In the genomic region with DNA sequence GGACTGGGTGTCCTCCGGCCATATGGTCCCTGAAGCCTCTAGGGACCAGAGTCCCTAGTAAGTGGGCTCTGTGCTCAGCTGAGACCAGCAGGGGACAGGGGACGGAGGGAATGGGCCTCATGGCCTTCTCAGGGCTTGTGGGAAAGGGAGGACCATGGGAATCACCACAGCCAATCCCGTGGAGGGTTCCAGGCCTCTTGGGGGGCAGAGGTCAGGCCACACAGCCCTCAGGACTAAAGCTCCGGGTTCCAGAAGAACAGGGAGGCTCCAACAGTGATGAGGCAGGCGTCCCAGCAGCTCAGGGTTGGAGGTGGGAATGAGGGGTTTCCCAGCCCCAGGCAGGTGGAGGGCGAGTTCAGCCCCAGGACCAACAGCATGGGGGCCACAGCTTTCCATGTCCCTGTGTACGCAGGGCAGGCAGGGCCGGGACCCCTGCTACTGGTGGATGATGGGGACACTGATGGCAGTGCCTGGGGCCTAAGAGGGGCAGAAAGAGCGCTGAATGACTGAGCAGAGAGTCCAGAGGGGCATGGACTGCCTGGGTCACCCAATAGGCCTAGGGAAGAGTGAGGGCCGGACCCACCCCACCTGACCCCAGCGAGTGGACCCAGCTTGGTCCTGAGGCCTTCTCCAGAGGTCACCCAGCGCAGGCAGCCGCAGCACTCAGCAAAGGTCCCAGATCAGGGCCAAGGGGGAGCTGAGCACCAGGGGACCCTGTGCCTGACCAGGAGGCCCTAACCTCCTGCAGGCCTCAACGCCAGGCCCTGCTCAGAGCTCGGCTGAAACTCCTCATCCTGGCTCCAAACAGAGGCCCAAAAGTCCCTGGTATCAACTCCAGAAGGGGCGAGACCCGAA, we compare ENCODE assay signal across 15 cellular contexts. TPM values are rescaled to one million over a fixed set of nuclear protein-coding genes. Genes with fewer than 3 reads are reported as not detected.
DNase-seq lines count a peak whose midpoint lies in the region; ATAC-seq and TF ChIP-seq lines count a peak whose summit lies in the region.
"Had no signal": no experiment of that assay in that cellular context is flagged by ENCODE, and none has a peak within 500 bp of the region (broad histone marks: within the 10 kb centered on the region; RNA-seq: fewer than 3 reads in every experiment).

No MANE protein-coding gene starts in this region.

- no peak overlapping the region for H3K27ac Mint-ChIP-seq in neural progenitor cell
- H3K27ac Mint-ChIP-seq: activated B cell treated with CpG ODN at 0.5 μM for 24 hours; activated naive CD8-positive, alpha-beta T cell treated with anti-CD3 and anti-CD28 coated beads, Interleukin-2, amount 10 ng/mL, durations not matched to agents 7 days and 5 days; CD4-positive, alpha-beta memory T cell had no signal

- no peak overlapping the region for H3K4me3 Mint-ChIP-seq in neural progenitor cell
- H3K4me3 Mint-ChIP-seq: activated B cell treated with CpG ODN at 0.5 μM for 24 hours; activated naive CD8-positive, alpha-beta T cell treated with anti-CD3 and anti-CD28 coated beads, Interleukin-2, amount 10 ng/mL, durations not matched to agents 7 days and 5 days; CD4-positive, alpha-beta memory T cell had no signal

- H3K36me3 ChIP-seq in cardiac muscle cell, result peaks cover 31% of the 10 kb centered on the region
- H3K36me3 ChIP-seq in neural progenitor cell, result no peaks in the 10 kb centered on the region
- H3K36me3 ChIP-seq in uterus, result no peaks in the 10 kb centered on the region

- H3K9me3 Mint-ChIP-seq in neural progenitor cell, result no peaks in the 10 kb centered on the region
- H3K9me3 Mint-ChIP-seq: activated B cell treated with CpG ODN at 0.5 μM for 24 hours; activated naive CD8-positive, alpha-beta T cell treated with anti-CD3 and anti-CD28 coated beads, Interleukin-2, amount 10 ng/mL, durations not matched to agents 7 days and 5 days; CD4-positive, alpha-beta memory T cell had no signal

- peak; percentile 18 for DNase-seq in NCI-H82 (lab: John Stamatoyannopoulos, UW)
- no peak for DNase-seq in NCI-H82 treated with DMSO at 0.1 percent for 48 hours (lab: John Stamatoyannopoulos, UW; ENCODE audit: unreplicated experiment)
- peak in 1 of 2 donors; percentile 25 for DNase-seq in cardiac muscle cell (ENCODE audit: low read depth in 1 of 2, low spot score in 1 of 2)
- no peak for DNase-seq in neural progenitor cell (ENCODE audit: low spot score)
- peak in 1 of 2 donors; percentile 41 for DNase-seq in uterus
- no peak for DNase-seq in activated CD4-positive, CD25-positive, alpha-beta regulatory T cell (lab: John Stamatoyannopoulos, UW)
- no peak for DNase-seq in hepatic stellate cell (ENCODE audit: low spot score)
- DNase-seq: activated B cell treated with CpG ODN at 0.5 μM for 24 hours; activated naive CD8-positive, alpha-beta T cell treated with anti-CD3 and anti-CD28 coated beads, Interleukin-2, amount 10 ng/mL, durations not matched to agents 7 days and 5 days; CD4-positive, alpha-beta memory T cell; cortex of kidney; NCI-H2227 treated with DMSO at 0.1 percent for 48 hours; stimulated activated naive CD4-positive, alpha-beta T cell had no signal

- TF ChIP-seq CTCF in cardiac muscle cell (IDR thresholded peaks at IDR 0.05; ENCODE audit: low read depth, low read length) (no peak), neural progenitor cell (IDR thresholded peaks at IDR 0.05) (no peak), uterus (IDR thresholded peaks at IDR 0.05) (no peak)

- ATAC-seq in GM21723 (IDR thresholded peaks at IDR 0.05; ENCODE audit: unreplicated experiment), result no peak

- no peaks in the 10 kb centered on the region for H3K9me3 ChIP-seq in cardiac muscle cell (ENCODE audit: low read depth)
- no peaks in the 10 kb centered on the region for H3K9me3 ChIP-seq in neural progenitor cell (ENCODE audit: low read depth)
- H3K9me3 ChIP-seq in uterus, result no peaks in the 10 kb centered on the region

- H3K4me3 ChIP-seq in cardiac muscle cell (no peak overlapping the region), neural progenitor cell (no peak overlapping the region), uterus (no peak overlapping the region)

- H3K4me2 ChIP-seq in neural progenitor cell, result no peak overlapping the region

- intact Hi-C loops in uterus (cut with DNase I; ENCODE audit: low total_unique reads), result loop anchor here (10.0 kb wide), 1 partner anchor 55 kb away; the partner anchor contains the start of gene RAB5IF

- H3K9ac ChIP-seq in neural progenitor cell, result no peak overlapping the region

- TF ChIP-seq POLR2A in uterus (IDR thresholded peaks at IDR 0.05), result no peak

- H3K4me1 Mint-ChIP-seq in neural progenitor cell, result no peaks in the 10 kb centered on the region

- H3K36me3 Mint-ChIP-seq in neural progenitor cell, result no peaks in the 10 kb centered on the region
- H3K36me3 Mint-ChIP-seq: activated naive CD8-positive, alpha-beta T cell treated with anti-CD3 and anti-CD28 coated beads, Interleukin-2, amount 10 ng/mL, durations not matched to agents 7 days and 5 days; CD4-positive, alpha-beta memory T cell had no signal

- peaks cover 15% of the 10 kb centered on the region for H4K20me1 ChIP-seq in neural progenitor cell (ENCODE audit: low read depth)

- no peak overlapping the region for H2AFZ ChIP-seq in neural progenitor cell (replicated peaks)

- H3K27me3 ChIP-seq in cardiac muscle cell, result no peaks in the 10 kb centered on the region
- no peaks in the 10 kb centered on the region for H3K27me3 ChIP-seq in neural progenitor cell
- no peaks in the 10 kb centered on the region for H3K27me3 ChIP-seq in uterus

- peaks cover 2% of the 10 kb centered on the region for H3K27me3 Mint-ChIP-seq in neural progenitor cell (ENCODE audit: insufficient read depth, low read depth)
- H3K27me3 Mint-ChIP-seq: activated B cell treated with CpG ODN at 0.5 μM for 24 hours; activated naive CD8-positive, alpha-beta T cell treated with anti-CD3 and anti-CD28 coated beads, Interleukin-2, amount 10 ng/mL, durations not matched to agents 7 days and 5 days; CD4-positive, alpha-beta memory T cell had no signal

- H3K4me1 ChIP-seq in cardiac muscle cell (ENCODE audit: low read depth) (no peaks in the 10 kb centered on the region), neural progenitor cell (no peaks in the 10 kb centered on the region), uterus (peaks cover 0 to 11% of the 10 kb centered on the region in 2 donors)

- H3F3A ChIP-seq in neural progenitor cell (ENCODE audit: low read depth), result peaks cover 7% of the 10 kb centered on the region

- H3K27ac ChIP-seq in cardiac muscle cell, result peak overlapping the region; percentile 86
- H3K27ac ChIP-seq in neural progenitor cell, result peak overlapping the region; percentile 37
- H3K27ac ChIP-seq in uterus, result peak overlapping the region; percentile 22 to 46
- H3K27ac ChIP-seq: 22Rv1 had no signal

- no peaks in the 10 kb centered on the region for H3K79me2 ChIP-seq in neural progenitor cell (ENCODE audit: low read depth)

RNA-seq across cellular contexts. Expression of gene MYL9, which starts 8.8 kb away (rescaled TPM):
- total RNA-seq in cardiac muscle cell, result 579 and 882 TPM in 2 replicates
- 1,085 and 1,624 TPM in 2 replicates for polyA plus RNA-seq in cardiac muscle cell
- total RNA-seq in neural progenitor cell (ENCODE audit: low replicate concordance), result 12.4 and 22.9 TPM in 2 replicates
- 1,000 to 10,000 TPM in 1 of 4 donors, 100 to 1,000 TPM in 2, 10 to 100 TPM in 1; 18.5 to 1,447 (median 245) TPM for total RNA-seq in uterus
- total RNA-seq: CD4-positive, alpha-beta memory T cell had no signal
- polyA plus RNA-seq: CD4-positive, alpha-beta memory T cell had no signal

RNA-seq across cellular contexts. Expression of gene TGIF2, which starts 23.2 kb away (rescaled TPM):
- 52.8 and 59.4 TPM in 2 replicates for total RNA-seq in cardiac muscle cell
- polyA plus RNA-seq in cardiac muscle cell, result 69.5 and 90.6 TPM in 2 replicates
- total RNA-seq in neural progenitor cell (ENCODE audit: low replicate concordance), result 67.1 and 76.5 TPM in 2 replicates
- total RNA-seq in uterus, result 10 to 100 TPM in 2 of 4 donors, 1 to 10 TPM in 2; 3.3 to 35.7 (median 17.7) TPM

RNA-seq across cellular contexts. Expression of gene RAB5IF, which starts 55.4 kb away (rescaled TPM):
- total RNA-seq in cardiac muscle cell, result 88.0 and 123 TPM in 2 replicates
- polyA plus RNA-seq in cardiac muscle cell, result 114 and 162 TPM in 2 replicates
- 69.5 and 90.1 TPM in 2 replicates for total RNA-seq in neural progenitor cell (ENCODE audit: low replicate concordance)
- 10 to 100 TPM; 12.8 to 37.7 (median 28.5) TPM for total RNA-seq in uterus

Comparison
In these comparisons a context has a peak if more than half of its experiments do, and no peak if none do; other contexts are left out.
1. H3K27ac ChIP-seq: peak in every context shown above with its lines; median percentile 86 in cardiac muscle cell; 37 in neural progenitor cell; 34 in uterus.